Comparison of ENCODE assay signal across 16 cellular contexts in the genomic region with DNA sequence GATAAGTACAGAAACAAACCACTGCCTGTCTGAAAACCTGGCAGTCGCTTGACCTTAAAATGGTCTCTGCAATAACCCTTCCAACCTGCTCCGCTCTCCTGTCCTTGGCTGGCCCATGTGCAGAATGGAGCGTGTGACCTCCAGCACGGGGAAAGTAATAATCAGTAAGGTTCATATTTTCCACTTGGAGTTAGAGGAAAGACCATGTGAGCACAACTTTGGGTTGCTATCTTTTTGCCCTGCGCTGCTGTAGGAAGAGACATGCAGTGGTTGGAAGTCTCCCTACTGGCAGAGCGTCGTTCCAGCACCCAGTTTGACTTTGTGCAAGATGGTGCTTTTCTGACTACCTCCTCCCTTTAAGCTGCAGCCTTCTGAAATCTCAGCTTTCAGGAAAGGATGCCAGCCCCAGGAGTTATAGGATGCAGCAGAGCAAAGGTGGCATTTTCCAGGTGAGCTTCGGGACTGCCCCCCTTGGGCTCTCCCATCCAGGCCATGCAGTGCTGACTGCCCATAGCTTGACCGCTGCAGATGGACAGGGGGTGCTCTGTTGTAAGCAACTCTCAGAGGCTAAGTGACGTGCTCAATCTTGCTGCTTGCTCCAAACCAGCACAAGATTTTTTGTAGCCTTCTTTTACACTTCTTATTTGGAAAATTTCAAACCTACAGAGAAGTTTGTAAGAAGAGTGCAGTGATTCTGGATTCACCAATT.
DNase-seq lines count a peak whose midpoint lies in the region; ATAC-seq, FAIRE-seq and TF ChIP-seq lines count a peak whose summit lies in the region.
"Had no signal": no experiment of that assay in that cellular context is flagged by ENCODE, and none has a peak within 500 bp of the region (broad histone marks: within the 10 kb centered on the region; RNA-seq: fewer than 3 reads in every experiment).

No MANE protein-coding gene starts in this region.

- H3K36me3 ChIP-seq in HepG2 (replicated peaks in 1 of 2; ENCODE audit: control insufficient read depth in 1 of 2, insufficient read depth in 2 of 2, low read length in 2 of 2), result no peaks in the 10 kb centered on the region
- no peaks in the 10 kb centered on the region for H3K36me3 ChIP-seq in right lobe of liver
- no peaks in the 10 kb centered on the region for H3K36me3 ChIP-seq in left ventricle myocardium inferior
- H3K36me3 ChIP-seq in thyroid gland, result no peaks in the 10 kb centered on the region
- no peaks in the 10 kb centered on the region for H3K36me3 ChIP-seq in kidney (ENCODE audit: control insufficient read depth in 1 of 2, insufficient read depth in 2 of 2, low read length in 2 of 2)
- H3K36me3 ChIP-seq: neutrophil had no signal

- no peak overlapping the region for H3K27ac ChIP-seq in HepG2 (ENCODE audit: extremely low read length, insufficient read depth, low read length)
- H3K27ac ChIP-seq in right lobe of liver, result no peak overlapping the region
- peak overlapping the region; percentile 24 for H3K27ac ChIP-seq in left ventricle myocardium inferior (replicated peaks)
- H3K27ac ChIP-seq in thyroid gland, result peak overlapping the region; percentile 21 to 49 (median 43)
- peak overlapping the region in 1 of 2 donors; percentile 45 for H3K27ac ChIP-seq in kidney (ENCODE audit: low read depth in 2 of 2, low read length in 2 of 2)
- H3K27ac ChIP-seq: neutrophil, PC-9 had no signal

- H2AFZ ChIP-seq in HepG2 (ENCODE audit: low read length), result no peak overlapping the region
- H2AFZ ChIP-seq: PC-9 had no signal

- whole genome bisulfite sequencing in HepG2 (ENCODE audit: low lambda C conversion rate), result 73% methylated on average over 10 of the region's 10 CpGs
- 84% methylated on average over 7 of the region's 10 CpGs for WGBS in right lobe of liver (ENCODE audit: insufficient coverage, low coverage, low lambda C conversion rate, missing lambda C conversion rate)
- WGBS in thyroid gland, 2 donors, result 59 to 67% methylated on average over 10 of the region's 10 CpGs

- H3K36me3 Mint-ChIP-seq in activated CD8-positive, alpha-beta T cell treated with anti-CD3 and anti-CD28 coated beads for 36 hours (ENCODE audit: low read depth), result no peaks in the 10 kb centered on the region

- no peaks in the 10 kb centered on the region for H3K79me2 ChIP-seq in HepG2 (ENCODE audit: insufficient read depth, low read length)

- no peak overlapping the region for H3K4me3 ChIP-seq in HepG2 (replicated peaks in 1 of 3; ENCODE audit: insufficient read depth in 1 of 3, low read depth in 2 of 3, low read length in 3 of 3)
- H3K4me3 ChIP-seq in right lobe of liver, result no peak overlapping the region
- no peak overlapping the region for H3K4me3 ChIP-seq in left ventricle myocardium inferior
- no peak overlapping the region for H3K4me3 ChIP-seq in thyroid gland (replicated peaks in 1 of 3)
- no peak overlapping the region for H3K4me3 ChIP-seq in kidney (ENCODE audit: low read length in 2 of 2)
- H3K4me3 ChIP-seq: PC-9 had no signal

- peak overlapping the region; percentile 7 for H3K27ac Mint-ChIP-seq in activated CD8-positive, alpha-beta T cell treated with anti-CD3 and anti-CD28 coated beads for 36 hours

- H4K20me1 ChIP-seq in HepG2 (ENCODE audit: insufficient read depth, low read length), result no peaks in the 10 kb centered on the region

- peak; percentile 46; the same call in 2 of the 3 replicates for ATAC-seq in HepG2
- ATAC-seq in right lobe of liver, result no peak
- no peak for ATAC-seq in activated CD8-positive, alpha-beta T cell treated with anti-CD3 and anti-CD28 coated beads for 36 hours
- no peak for ATAC-seq in HG02610 (IDR thresholded peaks at IDR 0.05; ENCODE audit: unreplicated experiment)
- no peak for ATAC-seq in HG03457 (IDR thresholded peaks at IDR 0.05; ENCODE audit: unreplicated experiment)

- no peaks in the 10 kb centered on the region for H3K9me3 Mint-ChIP-seq in activated CD8-positive, alpha-beta T cell treated with anti-CD3 and anti-CD28 coated beads for 36 hours

- TF ChIP-seq RAD21 in HepG2 (CRISPR knock-in tag; IDR thresholded peaks at IDR 0.05), result no peak

- TF ChIP-seq EP300 in HepG2 (IDR thresholded peaks at IDR 0.05; ENCODE audit: low read depth in 2 of 2, low read length in 2 of 2) (no peak), HepG2 (CRISPR knock-in tag; IDR thresholded peaks at IDR 0.05; ENCODE audit: borderline replicate concordance) (no peak)

- intact Hi-C loops in HepG2 (cut with micrococcal nuclease; ENCODE audit: unreplicated experiment), result no loop called here
- intact Hi-C loops in right lobe of liver (cut with DNase I), result no loop called here
- intact Hi-C loops in activated CD8-positive, alpha-beta T cell treated with anti-CD3 and anti-CD28 coated beads for 36 hours (cut with micrococcal nuclease), result no loop called here
- intact Hi-C loops in left ventricle myocardium inferior (cut with micrococcal nuclease), result no loop called here
- intact Hi-C loops in thyroid gland (cut with DNase I), result loop anchor here (10.0 kb wide), 1 partner anchor 232 kb away; the partner anchor contains the start of gene PITPNC1
- intact Hi-C loops in kidney (cut with DNase I), result no loop called here

- no peak overlapping the region for H3K4me2 ChIP-seq in HepG2 (ENCODE audit: low read depth, low read length)
- H3K4me2 ChIP-seq: PC-9 had no signal

- BruUV-seq in HepG2 (replicated peaks; lab: Mats Ljungman, UMichigan), result no TSS peak

- H3K4me1 Mint-ChIP-seq in activated CD8-positive, alpha-beta T cell treated with anti-CD3 and anti-CD28 coated beads for 36 hours (ENCODE audit: low read depth), result peaks cover 16% of the 10 kb centered on the region

- H3K9me3 ChIP-seq in HepG2 (ENCODE audit: low read length) (no peaks in the 10 kb centered on the region), right lobe of liver (no peaks in the 10 kb centered on the region), left ventricle myocardium inferior (replicated peaks) (no peaks in the 10 kb centered on the region), thyroid gland (no peaks in the 10 kb centered on the region), kidney (ENCODE audit: control insufficient read depth in 1 of 2, low read length in 2 of 2) (no peaks in the 10 kb centered on the region)
- H3K9me3 ChIP-seq: neutrophil had no signal

- H3K27me3 Mint-ChIP-seq in activated CD8-positive, alpha-beta T cell treated with anti-CD3 and anti-CD28 coated beads for 36 hours, result no peaks in the 10 kb centered on the region

- no peak overlapping the region for H3K4me3 Mint-ChIP-seq in activated CD8-positive, alpha-beta T cell treated with anti-CD3 and anti-CD28 coated beads for 36 hours

- in situ Hi-C loops in HepG2 (cut with HindIII; ENCODE audit: extremely low pct_ligation_motif_present, low pct_unique_long_range_greater_than_20kb), result loop anchor here (10.0 kb wide), 1 partner anchor 232 kb away; the partner anchor contains the start of gene PITPNC1

- H3K9ac ChIP-seq in HepG2 (ENCODE audit: insufficient read depth, low read depth, low read length) (no peak overlapping the region), kidney (ENCODE audit: low read length in 2 of 2) (no peak overlapping the region)

- POLR2A ChIA-PET in HepG2 (lab: Yijun Ruan, JAX), result no interaction called here
- POLR2A ChIA-PET in activated CD8-positive, alpha-beta T cell treated with anti-CD3 and anti-CD28 coated beads for 36 hours (lab: Charles Lee), result interaction anchor here (0.6 kb wide), 1 partner anchor 443 kb away, joined by 3 read pairs; no protein-coding TSS in a partner anchor

- TF ChIP-seq CTCF in HepG2 (CRISPR knock-in tag; IDR thresholded peaks at IDR 0.05), result no peak
- no peak for TF ChIP-seq CTCF in right lobe of liver (IDR thresholded peaks at IDR 0.05)
- TF ChIP-seq CTCF in activated CD8-positive, alpha-beta T cell treated with anti-CD3 and anti-CD28 coated beads for 36 hours (IDR thresholded peaks at IDR 0.05), result no peak
- peak; percentile 33 for TF ChIP-seq CTCF in left ventricle myocardium inferior (IDR thresholded peaks at IDR 0.05; ENCODE audit: borderline replicate concordance)
- no peak for TF ChIP-seq CTCF in thyroid gland (IDR thresholded peaks at IDR 0.05)
- no peak for TF ChIP-seq CTCF in kidney (IDR thresholded peaks at IDR 0.05; ENCODE audit: borderline replicate concordance, extremely low read depth, insufficient read depth)

- H3K4me1 ChIP-seq in HepG2 (ENCODE audit: insufficient read depth, low read length), result peaks cover 8% of the 10 kb centered on the region
- no peaks in the 10 kb centered on the region for H3K4me1 ChIP-seq in right lobe of liver
- peaks cover 53% of the 10 kb centered on the region for H3K4me1 ChIP-seq in left ventricle myocardium inferior
- peaks cover 23 to 44% of the 10 kb centered on the region in 2 donors for H3K4me1 ChIP-seq in thyroid gland
- H3K4me1 ChIP-seq in kidney (ENCODE audit: control insufficient read depth in 1 of 2, insufficient read depth in 1 of 2, low read depth in 1 of 2, low read length in 2 of 2), result peaks cover 6 to 18% of the 10 kb centered on the region in 2 donors

- DNase-seq in HepG2 (ENCODE audit: low spot score) (no peak), right lobe of liver (no peak), left ventricle myocardium inferior (no peak), thyroid gland (peak; percentile 20 to 29), kidney (no peak)
- DNase-seq in activated CD8-positive, alpha-beta T cell treated with anti-CD3 and anti-CD28 coated beads for 36 hours, result no peak
- DNase-seq: activated CD4-positive, alpha-beta T cell treated with anti-CD3 and anti-CD28 coated beads, Interleukin-2, amount 50 U/mL, for 48 hours; cerebellar nuclear complex; NCI-H1694 treated with DMSO at 0.1 percent for 48 hours; NCI-H526 had no signal

- no peak for FAIRE-seq in HepG2 (lab: Jason Lieb, UNC)
- FAIRE-seq in kidney (lab: Jason Lieb, UNC), result no peak
- FAIRE-seq: frontal cortex, GM12891 had no signal

- H3K27me3 ChIP-seq in HepG2 (ENCODE audit: control insufficient read depth in 1 of 2, insufficient read depth in 2 of 2, low read length in 2 of 2) (no peaks in the 10 kb centered on the region; a peak in 1 of 5 replicates), right lobe of liver (no peaks in the 10 kb centered on the region), left ventricle myocardium inferior (ENCODE audit: low read depth) (no peaks in the 10 kb centered on the region), thyroid gland (no peaks in the 10 kb centered on the region)
- H3K27me3 ChIP-seq: neutrophil had no signal

- CTCF ChIA-PET in HepG2 (lab: Yijun Ruan, JAX; ENCODE audit: low intra/inter-chr PET ratio, low total read pairs), result no interaction called here
- CTCF ChIA-PET in activated CD8-positive, alpha-beta T cell treated with anti-CD3 and anti-CD28 coated beads for 36 hours (lab: Charles Lee), result interaction anchor here (6.9 kb wide), 1 partner anchor 232 kb away, joined by 55 read pairs; no protein-coding TSS in a partner anchor

- TF ChIP-seq POLR2A in HepG2 (IDR thresholded peaks at IDR 0.05; ENCODE audit: insufficient read depth in 1 of 2, low read depth in 2 of 2, low read length in 2 of 2) (no peak), right lobe of liver (IDR thresholded peaks at IDR 0.05) (no peak), thyroid gland (IDR thresholded peaks at IDR 0.05) (no peak)

TF ChIP-seq in HepG2, 621 proteins besides CTCF, POLR2A, EP300 and RAD21 (continues in another document):
- TF ChIP-seq KDM6A (CRISPR knock-in tag; IDR thresholded peaks at IDR 0.05; ENCODE audit: low read depth) (no peak), EED (CRISPR knock-in tag; IDR thresholded peaks at IDR 0.05) (no peak), ZNF839 (CRISPR knock-in tag; IDR thresholded peaks at IDR 0.05; ENCODE audit: borderline replicate concordance) (no peak), ZNF34 (CRISPR knock-in tag; IDR thresholded peaks at IDR 0.05; ENCODE audit: borderline replicate concordance) (no peak)

Comparison
In these comparisons a context has a peak if more than half of its experiments do, and no peak if none do; other contexts are left out.
1. DNase-seq: peak in thyroid gland (2 of 2); none in HepG2 (single experiment), right lobe of liver (0 of 3), activated CD8-positive, alpha-beta T cell treated with anti-CD3 and anti-CD28 coated beads for 36 hours (single experiment), left ventricle myocardium inferior (single experiment) and kidney (single experiment).
2. H3K27ac ChIP-seq: peak in left ventricle myocardium inferior (single experiment) and thyroid gland (3 of 3); none in HepG2 (single experiment) and right lobe of liver (0 of 3).